In the genomic region with DNA sequence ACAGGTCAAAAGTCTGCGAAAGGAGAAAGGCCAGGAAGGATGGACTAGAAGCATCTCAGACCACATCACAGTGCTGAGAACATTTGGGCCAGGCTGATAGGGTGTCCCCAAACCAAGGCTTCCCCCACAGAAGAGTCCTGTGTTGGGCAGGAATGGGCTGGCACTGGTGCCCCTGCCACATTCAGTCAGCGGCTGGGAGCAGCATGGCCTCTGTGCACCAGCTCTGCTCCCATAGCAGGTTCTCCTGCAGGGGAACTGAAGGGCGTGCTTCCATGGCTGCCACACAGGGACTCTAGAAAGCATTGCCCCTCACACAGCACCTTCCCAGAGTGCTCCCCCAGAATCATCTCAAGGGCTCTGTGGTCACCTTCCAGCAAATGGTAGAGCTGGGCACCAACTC, we compare ENCODE assay signal across 22 cellular contexts. TPM values are rescaled to one million over a fixed set of nuclear protein-coding genes. Genes with fewer than 3 reads are reported as not detected.
A peak's percentile ranks its signal among the peaks of the same experiment; 100 is the strongest.
DNase-seq lines count a peak whose midpoint lies in the region; ATAC-seq and TF ChIP-seq lines count a peak whose summit lies in the region.
"Had no signal": no experiment of that assay in that cellular context is flagged by ENCODE, and none has a peak within 500 bp of the region (broad histone marks: within the 10 kb centered on the region; RNA-seq: fewer than 3 reads in every experiment).

No MANE protein-coding gene starts in this region.

- H3K36me3 ChIP-seq in CD8-positive, alpha-beta T cell (ENCODE audit: insufficient read depth, low read length), result peaks cover 39% of the 10 kb centered on the region
- H3K36me3 ChIP-seq in HAP-1 (replicated peaks), result peaks cover 3% of the 10 kb centered on the region; the same call in 1 of the 2 replicates
- H3K36me3 ChIP-seq: thyroid gland had no signal

- no peaks in the 10 kb centered on the region for H3K27me3 Mint-ChIP-seq in T-helper 1 cell treated with Interleukin-12 subunit alpha and Interleukin-12 subunit beta and Interleukin-4 antibody, amounts not matched to agents 30 μg/mL and 1 μg/mL, for 36 hours (ENCODE audit: low read depth)
- H3K27me3 Mint-ChIP-seq in CD8-positive, alpha-beta T cell (ENCODE audit: low read depth), result no peaks in the 10 kb centered on the region
- no peaks in the 10 kb centered on the region for H3K27me3 Mint-ChIP-seq in activated T-helper 17 cell treated with anti-CD3 and anti-CD28 coated beads, Interleukin-2, amount 50 U/mL, for 72 hours
- H3K27me3 Mint-ChIP-seq in naive B cell, result no peaks in the 10 kb centered on the region

- H3K27ac ChIP-seq in CD8-positive, alpha-beta T cell (ENCODE audit: low read depth, low read length), result peak overlapping the region; percentile 32
- H3K27ac ChIP-seq: 22Rv1, thyroid gland had no signal

- ATAC-seq in CD8-positive, alpha-beta T cell, result no peak
- no peak for ATAC-seq in activated T-helper 17 cell treated with anti-CD3 and anti-CD28 coated beads, Interleukin-2, amount 50 U/mL, for 72 hours (replicated peaks)
- no peak for ATAC-seq in naive B cell (ENCODE audit: low read depth in 2 of 2)
- ATAC-seq in HG02840 (IDR thresholded peaks at IDR 0.05; ENCODE audit: low FRiP score, unreplicated experiment), result no peak
- ATAC-seq: heart left ventricle, Right ventricle myocardium inferior had no signal

- POLR2A ChIA-PET in CD8-positive, alpha-beta T cell (lab: Charles Lee), result interaction anchor here (0.8 to 23.8 kb wide), 3 partner anchors 14 to 23 kb away, joined by 4 to 700 read pairs (median 368); a partner anchor contains a TSS

- peak overlapping the region; percentile 82 for H3K4me3 Mint-ChIP-seq in T-helper 1 cell treated with Interleukin-12 subunit alpha and Interleukin-12 subunit beta and Interleukin-4 antibody, amounts not matched to agents 30 μg/mL and 1 μg/mL, for 36 hours
- peak overlapping the region; percentile 82 for H3K4me3 Mint-ChIP-seq in CD8-positive, alpha-beta T cell
- peak overlapping the region; percentile 93 for H3K4me3 Mint-ChIP-seq in activated T-helper 17 cell treated with anti-CD3 and anti-CD28 coated beads, Interleukin-2, amount 50 U/mL, for 72 hours
- H3K4me3 Mint-ChIP-seq in naive B cell, result peak overlapping the region in 3 of 8 donors; percentile 7 to 65 (median 12)
- H3K4me3 Mint-ChIP-seq: nephron had no signal

- CTCF ChIA-PET in CD8-positive, alpha-beta T cell (lab: Charles Lee), result interaction anchor here (1.2 to 35.4 kb wide), 4 partner anchors 8 to 26 kb away, joined by 3 to 1143 read pairs (median 116); a partner anchor contains a TSS

- H3K4me1 Mint-ChIP-seq in T-helper 1 cell treated with Interleukin-12 subunit alpha and Interleukin-12 subunit beta and Interleukin-4 antibody, amounts not matched to agents 30 μg/mL and 1 μg/mL, for 36 hours (ENCODE audit: low read depth), result peaks cover 82% of the 10 kb centered on the region
- H3K4me1 Mint-ChIP-seq in CD8-positive, alpha-beta T cell (ENCODE audit: low read depth), result peaks cover 94% of the 10 kb centered on the region
- peaks cover 74% of the 10 kb centered on the region for H3K4me1 Mint-ChIP-seq in activated T-helper 17 cell treated with anti-CD3 and anti-CD28 coated beads, Interleukin-2, amount 50 U/mL, for 72 hours
- peaks cover 53 to 68% (median 57%) of the 10 kb centered on the region in 3 donors for H3K4me1 Mint-ChIP-seq in naive B cell

- intact Hi-C loops in CD8-positive, alpha-beta T cell (cut with DNase I, micrococcal nuclease), result no loop called here

- H3K9me3 ChIP-seq in CD8-positive, alpha-beta T cell (ENCODE audit: low read length), result no peaks in the 10 kb centered on the region
- H3K9me3 ChIP-seq in HAP-1, result no peaks in the 10 kb centered on the region
- H3K9me3 ChIP-seq: BE2C, heart left ventricle, thyroid gland had no signal

- no peak for DNase-seq in T-helper 1 cell
- peak in 1 of 7 experiments; percentile 46 for DNase-seq in CD8-positive, alpha-beta T cell
- DNase-seq in naive B cell, result no peak
- DNase-seq in HAP-1 (ENCODE audit: low spot score in 2 of 2), result no peak
- DNase-seq in T1000 (lab: John Stamatoyannopoulos, UW), result no peak
- DNase-seq: BE2C; DMS 273 treated with DMSO at 0.1 percent for 48 hours; GDM1; heart left ventricle; KG1; NCI-H1092 treated with DMSO at 0.1 percent for 48 hours; NCI-H2081; NCI-H524; stimulated activated CD4-positive, alpha-beta T cell treated with anti-CD3 and anti-CD28 coated beads, Interleukin-4, amount 100 ng/mL, for 24 hours; thyroid gland had no signal

- H3K4me1 ChIP-seq in CD8-positive, alpha-beta T cell (ENCODE audit: insufficient read depth, low read length), result peaks cover 95% of the 10 kb centered on the region
- H3K4me1 ChIP-seq in HAP-1, result no peaks in the 10 kb centered on the region
- H3K4me1 ChIP-seq: BE2C had no signal

- no peaks in the 10 kb centered on the region for H3K9me3 Mint-ChIP-seq in T-helper 1 cell treated with Interleukin-12 subunit alpha and Interleukin-12 subunit beta and Interleukin-4 antibody, amounts not matched to agents 30 μg/mL and 1 μg/mL, for 36 hours
- H3K9me3 Mint-ChIP-seq in CD8-positive, alpha-beta T cell, result no peaks in the 10 kb centered on the region
- no peaks in the 10 kb centered on the region for H3K9me3 Mint-ChIP-seq in activated T-helper 17 cell treated with anti-CD3 and anti-CD28 coated beads, Interleukin-2, amount 50 U/mL, for 72 hours
- no peaks in the 10 kb centered on the region for H3K9me3 Mint-ChIP-seq in naive B cell
- H3K9me3 Mint-ChIP-seq: nephron had no signal

- H3K27ac Mint-ChIP-seq in T-helper 1 cell treated with Interleukin-12 subunit alpha and Interleukin-12 subunit beta and Interleukin-4 antibody, amounts not matched to agents 30 μg/mL and 1 μg/mL, for 36 hours, result peak overlapping the region; percentile 92
- H3K27ac Mint-ChIP-seq in CD8-positive, alpha-beta T cell, result peak overlapping the region; percentile 99
- H3K27ac Mint-ChIP-seq in activated T-helper 17 cell treated with anti-CD3 and anti-CD28 coated beads, Interleukin-2, amount 50 U/mL, for 72 hours, result peak overlapping the region; percentile 92
- peak overlapping the region in 5 of 6 donors; percentile 69 to 92 (median 82) for H3K27ac Mint-ChIP-seq in naive B cell
- H3K27ac Mint-ChIP-seq: nephron had no signal

- H3K27me3 ChIP-seq in CD8-positive, alpha-beta T cell (ENCODE audit: insufficient read depth, low read length), result no peaks in the 10 kb centered on the region
- no peaks in the 10 kb centered on the region for H3K27me3 ChIP-seq in HAP-1 (ENCODE audit: low read depth)
- H3K27me3 ChIP-seq: BE2C, heart left ventricle, thyroid gland had no signal

- H3K36me3 Mint-ChIP-seq in T-helper 1 cell treated with Interleukin-12 subunit alpha and Interleukin-12 subunit beta and Interleukin-4 antibody, amounts not matched to agents 30 μg/mL and 1 μg/mL, for 36 hours (ENCODE audit: low read depth), result peaks cover 67% of the 10 kb centered on the region
- peaks cover 83% of the 10 kb centered on the region for H3K36me3 Mint-ChIP-seq in CD8-positive, alpha-beta T cell
- H3K36me3 Mint-ChIP-seq in activated T-helper 17 cell treated with anti-CD3 and anti-CD28 coated beads, Interleukin-2, amount 50 U/mL, for 72 hours (ENCODE audit: low read depth), result peaks cover 99% of the 10 kb centered on the region
- H3K36me3 Mint-ChIP-seq in naive B cell, result peaks cover 7 to 22% of the 10 kb centered on the region in 2 donors

- no peak for TF ChIP-seq CTCF in CD8-positive, alpha-beta T cell (IDR thresholded peaks at IDR 0.05)

- in situ Hi-C loops in HAP-1 (cut with MboI; ENCODE audit: low sequenced_read_pairs), result no loop called here

- peak overlapping the region; percentile 40 for H3K4me3 ChIP-seq in CD8-positive, alpha-beta T cell (ENCODE audit: low read depth, low read length)
- H3K4me3 ChIP-seq in HAP-1, result no peak overlapping the region
- H3K4me3 ChIP-seq: heart left ventricle, lung, thyroid gland had no signal

RNA-seq across cellular contexts. Expression of a gene that starts 17.5 kb away (rescaled TPM):
- total RNA-seq in CD8-positive, alpha-beta T cell, result 100 to 1,000 TPM; 573 to 578 TPM
- total RNA-seq in activated T-helper 17 cell treated with anti-CD3 and anti-CD28 coated beads, Interleukin-2, amount 50 U/mL, for 72 hours, result 100 to 1,000 TPM; 493 to 560 TPM
- polyA plus RNA-seq in naive B cell (ENCODE audit: low read depth in 6 of 6), result 100 to 1,000 TPM in 2 of 6 donors, 10 to 100 TPM in 4; 76.5 to 135 (median 89.8) TPM
